17 cellular contexts compared by ENCODE assay signal in the genomic region with DNA sequence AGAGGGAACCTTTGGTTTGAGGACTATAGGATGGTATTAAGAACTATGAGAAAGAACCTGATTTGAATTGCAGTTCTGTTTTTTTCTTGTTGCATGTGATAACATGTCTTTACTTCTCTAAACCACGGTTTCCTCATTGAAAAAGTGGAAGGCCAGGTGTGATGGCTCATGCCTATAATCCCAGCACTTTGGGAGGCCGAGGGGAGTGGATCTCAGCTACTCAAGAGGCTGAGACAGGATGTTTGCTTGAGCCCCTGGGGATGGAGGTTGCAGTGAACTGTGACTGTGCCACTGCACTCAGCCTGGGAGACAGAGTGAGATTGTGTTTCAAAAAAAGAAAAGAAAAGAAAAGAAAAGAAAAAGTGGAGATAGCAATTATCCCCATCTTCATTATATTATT. TPM values are rescaled to one million over a fixed set of nuclear protein-coding genes. Genes with fewer than 3 reads are reported as not detected.
DNase-seq lines count a peak whose midpoint lies in the region; ATAC-seq and TF ChIP-seq lines count a peak whose summit lies in the region.
"Had no signal": no experiment of that assay in that cellular context is flagged by ENCODE, and none has a peak within 500 bp of the region (broad histone marks: within the 10 kb centered on the region; RNA-seq: fewer than 3 reads in every experiment).

No MANE protein-coding gene starts in this region.

- TF ChIP-seq CTCF in HFFc6 (IDR thresholded peaks at IDR 0.05): no peak

- no CpG with 5 or more reads among the region's 2 CpGs for WGBS in iPS DF 6.9 (ENCODE audit: insufficient coverage, insufficient read length)

- peak; percentile 44 for ATAC-seq in GM18867 (IDR thresholded peaks at IDR 0.05; ENCODE audit: unreplicated experiment)
- ATAC-seq in activated CD4-positive, alpha-beta T cell treated with anti-CD3 and anti-CD28 coated beads for 36 hours: no peak
- no peak for ATAC-seq in GM21515 (IDR thresholded peaks at IDR 0.05; ENCODE audit: unreplicated experiment)
- ATAC-seq: activated T-cell treated with anti-CD3 and anti-CD28 coated beads, Interleukin-2, amount 50 U/mL, for 72 hours; psoas muscle; T-helper 17 cell had no signal

- H3K4me3 Mint-ChIP-seq in HFFc6: peak overlapping the region; percentile 49
- H3K4me3 Mint-ChIP-seq in activated CD4-positive, alpha-beta T cell treated with anti-CD3 and anti-CD28 coated beads for 36 hours: no peak overlapping the region
- H3K4me3 Mint-ChIP-seq: activated T-cell treated with anti-CD3 and anti-CD28 coated beads, Interleukin-2, amount 50 U/mL, for 72 hours; IgD-negative memory B cell; T-helper 17 cell had no signal

- no peaks in the 10 kb centered on the region for H3K9me3 Mint-ChIP-seq in HFFc6
- H3K9me3 Mint-ChIP-seq in activated CD4-positive, alpha-beta T cell treated with anti-CD3 and anti-CD28 coated beads for 36 hours (ENCODE audit: low read depth): no peaks in the 10 kb centered on the region
- H3K9me3 Mint-ChIP-seq: activated T-cell treated with anti-CD3 and anti-CD28 coated beads, Interleukin-2, amount 50 U/mL, for 72 hours; IgD-negative memory B cell had no signal

- H3K27me3 ChIP-seq in iPS DF 6.9 (ENCODE audit: control insufficient read depth, insufficient read depth, low read length): no peaks in the 10 kb centered on the region
- no peaks in the 10 kb centered on the region for H3K27me3 ChIP-seq in H7 (ENCODE audit: control insufficient read depth, insufficient read depth, low read length)

- H3K4me1 ChIP-seq in iPS DF 6.9 (ENCODE audit: control insufficient read depth, insufficient read depth, low read length): no peaks in the 10 kb centered on the region
- H3K4me1 ChIP-seq: psoas muscle had no signal

- DNase-seq in HFFc6 (no peak), NCI-H69 (lab: John Stamatoyannopoulos, UW) (peak; percentile 95), iPS DF 6.9 (ENCODE audit: low read depth, low spot score) (peak; percentile 16), H7 (no peak)
- no peak for DNase-seq in activated CD4-positive, alpha-beta T cell treated with anti-CD3 and anti-CD28 coated beads for 36 hours
- no peak for DNase-seq in activated CD8-positive, alpha-beta memory T cell treated with anti-CD3 and anti-CD28 coated beads for 24 hours
- DNase-seq: activated CD4-positive, alpha-beta T cell treated with anti-CD3 and anti-CD28 coated beads for 48 hours; activated T-cell treated with anti-CD3 and anti-CD28 coated beads, Interleukin-2, amount 50 U/mL, for 72 hours; amniotic stem cell; midbrain; NCI-H2029 treated with DMSO at 0.1 percent for 48 hours; psoas muscle; T-helper 17 cell had no signal

- H3K36me3 Mint-ChIP-seq in HFFc6 (ENCODE audit: low read depth): peaks cover 15% of the 10 kb centered on the region; the same call in 1 of the 2 replicates
- no peaks in the 10 kb centered on the region for H3K36me3 Mint-ChIP-seq in activated CD4-positive, alpha-beta T cell treated with anti-CD3 and anti-CD28 coated beads for 36 hours (ENCODE audit: low read depth)
- H3K36me3 Mint-ChIP-seq: IgD-negative memory B cell had no signal

- H3K4me3 ChIP-seq in iPS DF 6.9 (ENCODE audit: low read length) (no peak overlapping the region), H7 (ENCODE audit: insufficient read depth, low read depth, low read length) (no peak overlapping the region)
- H3K4me3 ChIP-seq: psoas muscle, thoracic aorta had no signal

- H3K27ac ChIP-seq in iPS DF 6.9 (ENCODE audit: low read length): no peak overlapping the region
- H3K27ac ChIP-seq: psoas muscle, thoracic aorta had no signal

- peaks cover 94% of the 10 kb centered on the region for H3K4me1 Mint-ChIP-seq in HFFc6 (ENCODE audit: low read depth)
- H3K4me1 Mint-ChIP-seq in activated CD4-positive, alpha-beta T cell treated with anti-CD3 and anti-CD28 coated beads for 36 hours: no peaks in the 10 kb centered on the region
- H3K4me1 Mint-ChIP-seq: IgD-negative memory B cell, T-helper 17 cell had no signal

- no peaks in the 10 kb centered on the region for H3K27me3 Mint-ChIP-seq in HFFc6 (ENCODE audit: insufficient read depth)
- no peaks in the 10 kb centered on the region for H3K27me3 Mint-ChIP-seq in activated CD4-positive, alpha-beta T cell treated with anti-CD3 and anti-CD28 coated beads for 36 hours
- H3K27me3 Mint-ChIP-seq: IgD-negative memory B cell, T-helper 17 cell had no signal

- H3K9me3 ChIP-seq in iPS DF 6.9 (ENCODE audit: control insufficient read depth, insufficient read depth, low read length): no peaks in the 10 kb centered on the region
- H3K9me3 ChIP-seq: psoas muscle, thoracic aorta had no signal

- H3K36me3 ChIP-seq in iPS DF 6.9 (ENCODE audit: control insufficient read depth, insufficient read depth, low read length) (no peaks in the 10 kb centered on the region), H7 (replicated peaks; ENCODE audit: control insufficient read depth, insufficient read depth, low read length) (no peaks in the 10 kb centered on the region)
- H3K36me3 ChIP-seq: thoracic aorta had no signal

- POLR2A ChIA-PET in activated CD4-positive, alpha-beta T cell treated with anti-CD3 and anti-CD28 coated beads for 36 hours (lab: Charles Lee): no interaction called here

- peak overlapping the region; percentile 72 for H3K27ac Mint-ChIP-seq in HFFc6
- no peak overlapping the region for H3K27ac Mint-ChIP-seq in activated CD4-positive, alpha-beta T cell treated with anti-CD3 and anti-CD28 coated beads for 36 hours
- H3K27ac Mint-ChIP-seq: activated T-cell treated with anti-CD3 and anti-CD28 coated beads, Interleukin-2, amount 50 U/mL, for 72 hours; IgD-negative memory B cell; T-helper 17 cell had no signal

- CTCF ChIA-PET in activated CD4-positive, alpha-beta T cell treated with anti-CD3 and anti-CD28 coated beads for 36 hours (lab: Charles Lee): no interaction called here

- intact Hi-C loops in activated CD4-positive, alpha-beta T cell treated with anti-CD3 and anti-CD28 coated beads for 36 hours (cut with DNase I, micrococcal nuclease): no loop called here

RNA-seq across cellular contexts. Expression of gene SCN9A, which starts 32.3 kb away (rescaled TPM):
- total RNA-seq in HFFc6 (2021; fragmentation: NEBNext Ultra II Directional; extraction: Animal tissue kit (Norgen Biotek cat#: 25700)): 10 to 100 TPM; 41.1 to 66.1 (median 55.8) TPM
- under 1 TPM in 1 of 2 experiments, not detected in 1; 0.07 TPM for total RNA-seq in activated CD4-positive, alpha-beta T cell treated with anti-CD3 and anti-CD28 coated beads for 36 hours
- total RNA-seq in H7 (2014; rRNA removed; shearing (Covaris generic)): 0.90 and 0.92 TPM in 2 replicates

Comparison
In these comparisons a context has a peak if more than half of its experiments do, and no peak if none do; other contexts are left out.
1. DNase-seq: peak in NCI-H69 (single experiment) and iPS DF 6.9 (single experiment); none in HFFc6 (single experiment), activated CD4-positive, alpha-beta T cell treated with anti-CD3 and anti-CD28 coated beads for 36 hours (single experiment), H7 (single experiment) and activated CD8-positive, alpha-beta memory T cell treated with anti-CD3 and anti-CD28 coated beads for 24 hours (single experiment).
2. RNA of gene SCN9A, which starts 32.3 kb away (total RNA-seq): 41.1 to 66.1 TPM in HFFc6; 0.90 to 0.92 TPM in H7 and 0.07 TPM in activated CD4-positive, alpha-beta T cell treated with anti-CD3 and anti-CD28 coated beads for 36 hours; every median in the first group is over 10 times any median in the second.